22 cellular contexts compared by ENCODE assay signal in genomic region chr6:34148864-34149810, GRCh38. TPM values are rescaled to one million over a fixed set of nuclear protein-coding genes. Genes with fewer than 3 reads are reported as not detected.
A peak's percentile ranks its signal among the peaks of the same experiment; 100 is the strongest.
DNase-seq lines count a peak whose midpoint lies in the region; ATAC-seq and TF ChIP-seq lines count a peak whose summit lies in the region.
"Had no signal": no experiment of that assay in that cellular context is flagged by ENCODE, and none has a peak within 500 bp of the region (broad histone marks: within the 10 kb centered on the region; RNA-seq: fewer than 3 reads in every experiment).

No MANE protein-coding gene starts in this region.

- no peak overlapping the region for H3K4me3 Mint-ChIP-seq in activated naive CD4-positive, alpha-beta T cell treated with anti-CD3 and anti-CD28 coated beads, Interleukin-2, amount 10 ng/mL, durations not matched to agents 7 days and 5 days
- peak overlapping the region; percentile 63 for H3K4me3 Mint-ChIP-seq in glutamatergic neuron (ENCODE audit: unreplicated experiment)
- H3K4me3 Mint-ChIP-seq in stimulated activated naive CD8-positive, alpha-beta T cell treated with anti-CD3 and anti-CD28 coated beads, Interleukin-15, amount 100 ng/mL, for 72 hours: no peak overlapping the region
- H3K4me3 Mint-ChIP-seq: activated naive CD8-positive, alpha-beta T cell had no signal

- no peak overlapping the region for H3K9ac ChIP-seq in MM.1S (ENCODE audit: low read length)
- H3K9ac ChIP-seq: KMS-11 had no signal

- H3K9me3 ChIP-seq in MM.1S (replicated peaks; ENCODE audit: insufficient read depth, low read length) (no peaks in the 10 kb centered on the region), spleen (no peaks in the 10 kb centered on the region), stomach (no peaks in the 10 kb centered on the region)
- H3K9me3 ChIP-seq: A549, heart left ventricle, SJSA1 had no signal

- peaks cover 4% of the 10 kb centered on the region; the same call in 1 of the 2 replicates for H3K4me1 ChIP-seq in MM.1S (ENCODE audit: low read length)
- peaks cover 8 to 24% (median 20%) of the 10 kb centered on the region in 6 donors for H3K4me1 ChIP-seq in spleen
- peaks cover 18 to 21% (median 19%) of the 10 kb centered on the region in 4 donors for H3K4me1 ChIP-seq in stomach

- no peaks in the 10 kb centered on the region for H3K79me2 ChIP-seq in MM.1S (ENCODE audit: low read length)

- peak overlapping the region; percentile 33; the same call in 1 of the 2 replicates for H2AFZ ChIP-seq in MM.1S (ENCODE audit: low read length)

- no peaks in the 10 kb centered on the region for H3K9me2 ChIP-seq in MM.1S (replicated peaks; ENCODE audit: insufficient read depth, low read length)

- TF ChIP-seq CTCF in MM.1S (IDR thresholded peaks at IDR 0.05; ENCODE audit: low read length): no peak
- TF ChIP-seq CTCF in glutamatergic neuron (IDR thresholded peaks at IDR 0.05; ENCODE audit: partially characterized antibody, unreplicated experiment): no peak
- TF ChIP-seq CTCF in spleen (IDR thresholded peaks at IDR 0.05 in 8 of 11, conservative IDR thresholded peaks at IDR 0.05 in 3 of 11): no peak
- TF ChIP-seq CTCF in stomach (IDR thresholded peaks at IDR 0.05): no peak

- TF ChIP-seq EP300 in stomach (IDR thresholded peaks at IDR 0.05): no peak

- H3F3A ChIP-seq in MM.1S (ENCODE audit: insufficient read depth, low read length): no peaks in the 10 kb centered on the region

- CTCF ChIA-PET in activated naive CD4-positive, alpha-beta T cell treated with anti-CD3 and anti-CD28 coated beads, Interleukin-2, amount 10 ng/mL, durations not matched to agents 7 days and 5 days (lab: Charles Lee): interaction anchor here (0.9 to 2.2 kb wide), 3 partner anchors 69 to 405 kb away, joined by 3 to 6 read pairs (median 3); no protein-coding TSS in a partner anchor

- no peaks in the 10 kb centered on the region for H3K36me3 Mint-ChIP-seq in activated naive CD4-positive, alpha-beta T cell treated with anti-CD3 and anti-CD28 coated beads, Interleukin-2, amount 10 ng/mL, durations not matched to agents 7 days and 5 days
- no peaks in the 10 kb centered on the region for H3K36me3 Mint-ChIP-seq in glutamatergic neuron (ENCODE audit: unreplicated experiment)
- H3K36me3 Mint-ChIP-seq: activated naive CD8-positive, alpha-beta T cell had no signal

- 49 to 70% (median 60%) methylated on average over 9 of the region's 9 CpGs for WGBS in spleen, 5 donors
- WGBS in stomach, 5 donors: 45 to 61% (median 52%) methylated on average over 7 to 9 of the region's 9 CpGs

- H3K4me2 ChIP-seq in MM.1S (ENCODE audit: low read depth, low read length): peak overlapping the region; percentile 11; the same call in 1 of the 2 replicates
- H3K4me2 ChIP-seq: A549, KMS-11 had no signal

- H3K27me3 Mint-ChIP-seq in activated naive CD4-positive, alpha-beta T cell treated with anti-CD3 and anti-CD28 coated beads, Interleukin-2, amount 10 ng/mL, durations not matched to agents 7 days and 5 days: peaks cover 97% of the 10 kb centered on the region
- H3K27me3 Mint-ChIP-seq in glutamatergic neuron (ENCODE audit: unreplicated experiment): peaks cover 10% of the 10 kb centered on the region
- H3K27me3 Mint-ChIP-seq in stimulated activated naive CD8-positive, alpha-beta T cell treated with anti-CD3 and anti-CD28 coated beads, Interleukin-15, amount 100 ng/mL, for 72 hours: peaks cover 95% of the 10 kb centered on the region

- H3K27ac ChIP-seq in MM.1S (ENCODE audit: low read length) (no peak overlapping the region), spleen (no peak overlapping the region), stomach (no peak overlapping the region)
- H3K27ac ChIP-seq: A549, heart left ventricle, KMS-11, SJSA1 had no signal

- H3K27me3 ChIP-seq in MM.1S (replicated peaks; ENCODE audit: insufficient read depth, low read length) (peaks cover 63% of the 10 kb centered on the region), spleen (replicated peaks in 1 of 7) (peaks cover 4 to 93% (median 62%) of the 10 kb centered on the region in 7 donors), stomach (peaks cover 0 to 96% (median 79%) of the 10 kb centered on the region in 3 donors)

- intact Hi-C loops in spleen (cut with DNase I; ENCODE audit: low total_unique reads): no loop called here
- intact Hi-C loops in stomach (cut with DNase I; ENCODE audit: low total_unique reads): no loop called here

- no peaks in the 10 kb centered on the region for H3K9me3 Mint-ChIP-seq in activated naive CD4-positive, alpha-beta T cell treated with anti-CD3 and anti-CD28 coated beads, Interleukin-2, amount 10 ng/mL, durations not matched to agents 7 days and 5 days
- H3K9me3 Mint-ChIP-seq in glutamatergic neuron (ENCODE audit: unreplicated experiment): peaks cover 9% of the 10 kb centered on the region
- H3K9me3 Mint-ChIP-seq in stimulated activated naive CD8-positive, alpha-beta T cell treated with anti-CD3 and anti-CD28 coated beads, Interleukin-15, amount 100 ng/mL, for 72 hours: no peaks in the 10 kb centered on the region

- no peak overlapping the region for H3K27ac Mint-ChIP-seq in activated naive CD4-positive, alpha-beta T cell treated with anti-CD3 and anti-CD28 coated beads, Interleukin-2, amount 10 ng/mL, durations not matched to agents 7 days and 5 days
- peak overlapping the region; percentile 98 for H3K27ac Mint-ChIP-seq in glutamatergic neuron (ENCODE audit: unreplicated experiment)
- no peak overlapping the region for H3K27ac Mint-ChIP-seq in stimulated activated naive CD8-positive, alpha-beta T cell treated with anti-CD3 and anti-CD28 coated beads, Interleukin-15, amount 100 ng/mL, for 72 hours
- H3K27ac Mint-ChIP-seq: activated naive CD8-positive, alpha-beta T cell had no signal

- H3K36me3 ChIP-seq in MM.1S (replicated peaks; ENCODE audit: insufficient read depth, low read length) (no peaks in the 10 kb centered on the region), spleen (no peaks in the 10 kb centered on the region), stomach (no peaks in the 10 kb centered on the region)
- H3K36me3 ChIP-seq: heart left ventricle, SJSA1 had no signal

- ATAC-seq in stimulated activated naive CD8-positive, alpha-beta T cell treated with anti-CD3 and anti-CD28 coated beads, Interleukin-15, amount 100 ng/mL, for 72 hours: no peak
- ATAC-seq: A549, heart left ventricle, left ventricle myocardium superior had no signal

- H3K4me3 ChIP-seq in MM.1S (ENCODE audit: low read length) (no peak overlapping the region), spleen (no peak overlapping the region), stomach (no peak overlapping the region)
- H3K4me3 ChIP-seq: A549, heart left ventricle, SJSA1 had no signal

- no peak for TF ChIP-seq POLR2A in spleen (IDR thresholded peaks at IDR 0.05)
- no peak for TF ChIP-seq POLR2A in stomach (IDR thresholded peaks at IDR 0.05)

- H4K20me1 ChIP-seq in MM.1S (ENCODE audit: insufficient read depth, low read length): no peaks in the 10 kb centered on the region

- peaks cover 8% of the 10 kb centered on the region for H3K4me1 Mint-ChIP-seq in activated naive CD4-positive, alpha-beta T cell treated with anti-CD3 and anti-CD28 coated beads, Interleukin-2, amount 10 ng/mL, durations not matched to agents 7 days and 5 days
- peaks cover 54% of the 10 kb centered on the region for H3K4me1 Mint-ChIP-seq in glutamatergic neuron (ENCODE audit: low read depth, unreplicated experiment)
- peaks cover 22% of the 10 kb centered on the region for H3K4me1 Mint-ChIP-seq in stimulated activated naive CD8-positive, alpha-beta T cell treated with anti-CD3 and anti-CD28 coated beads, Interleukin-15, amount 100 ng/mL, for 72 hours

- peak; percentile 15 for DNase-seq in activated naive CD4-positive, alpha-beta T cell treated with anti-CD3 and anti-CD28 coated beads, Interleukin-2, amount 10 ng/mL, durations not matched to agents 7 days and 5 days
- no peak for DNase-seq in activated naive CD4-positive, alpha-beta T cell treated with anti-CD3 and anti-CD28 coated beads, Interleukin-2, amount 50 U/mL, for 16 hours
- DNase-seq in MM.1S (peak; percentile 18), glutamatergic neuron (no peak), spleen (peak; percentile 42), stomach (no peak)
- DNase-seq in effector CD8-positive, alpha-beta T cell (lab: John Stamatoyannopoulos, UW): no peak
- no peak for DNase-seq in stimulated activated naive CD8-positive, alpha-beta T cell treated with anti-CD3 and anti-CD28 coated beads, Interleukin-15, amount 100 ng/mL, for 72 hours
- DNase-seq: activated CD4-positive, alpha-beta T cell treated with anti-CD3 and anti-CD28 coated beads, Interleukin-2, amount 50 U/mL, for 48 hours; activated T-cell treated with anti-CD3 and anti-CD28 coated beads, Interleukin-2, amount 50 U/mL, for 1 hour; C1 segment of cervical spinal cord; GOT3; left ventricle myocardium superior; NCI-H187 treated with DMSO at 0.1 percent for 48 hours; NCI-H2227 treated with DMSO at 0.1 percent for 48 hours; T-helper 2 cell had no signal

RNA-seq across cellular contexts. Expression of gene GRM4, which starts 3.2 kb away (rescaled TPM):
- total RNA-seq in glutamatergic neuron (ENCODE audit: unreplicated experiment) (119 TPM), spleen (under 1 TPM in 5 of 7 donors, not detected in 2; 0.07 to 0.26 (median 0.11) TPM), stomach (under 1 TPM in 1 of 5 donors, not detected in 4; 0.55 TPM)
- polyA plus RNA-seq in spleen (under 1 TPM in 2 of 3 donors, not detected in 1; 0.02 to 0.05 TPM), stomach (not detected)
- total RNA-seq: HT-29, left ventricle myocardium superior, SJSA1 had no signal
- polyA plus RNA-seq: heart left ventricle had no signal

Comparison
In these comparisons a context has a peak if more than half of its experiments do, and no peak if none do; other contexts are left out.
1. DNase-seq: peak in activated naive CD4-positive, alpha-beta T cell treated with anti-CD3 and anti-CD28 coated beads, Interleukin-2, amount 10 ng/mL, durations not matched to agents 7 days and 5 days (single experiment), MM.1S (single experiment) and spleen (single experiment); none in activated naive CD4-positive, alpha-beta T cell treated with anti-CD3 and anti-CD28 coated beads, Interleukin-2, amount 50 U/mL, for 16 hours (single experiment), glutamatergic neuron (single experiment), stomach (single experiment), effector CD8-positive, alpha-beta T cell (single experiment) and stimulated activated naive CD8-positive, alpha-beta T cell treated with anti-CD3 and anti-CD28 coated beads, Interleukin-15, amount 100 ng/mL, for 72 hours (0 of 2).
2. RNA of gene GRM4, which starts 3.2 kb away (total RNA-seq): 119 TPM in glutamatergic neuron (single experiment); 0.07 to 0.26 TPM in spleen and 0.55 TPM in stomach; every median in the first group is over 10 times any median in the second.